ENCODE assay signal across 28 cellular contexts in genomic region chr1:199862047-199862446, GRCh38.
"Had no signal": no experiment of that assay in that cellular context is flagged by ENCODE, and none has a peak within 500 bp of the region (broad histone marks: within the 10 kb centered on the region; RNA-seq: fewer than 3 reads in every experiment).

No MANE protein-coding gene starts in this region.

- H3K9me3 Mint-ChIP-seq: activated CD4-positive, alpha-beta memory T cell treated with anti-CD3 and anti-CD28 coated beads for 36 hours; activated naive CD4-positive, alpha-beta T cell treated with anti-CD3 and anti-CD28 coated beads, Interleukin-2, amount 10 ng/mL, durations not matched to agents 7 days and 5 days; activated naive CD8-positive, alpha-beta T cell treated with anti-CD3 and anti-CD28 coated beads, Interleukin-2, amount 50 U/mL, for 24 hours; WTC11 had no signal

- H3K27ac Mint-ChIP-seq: activated CD4-positive, alpha-beta memory T cell treated with anti-CD3 and anti-CD28 coated beads for 36 hours; activated naive CD4-positive, alpha-beta T cell treated with anti-CD3 and anti-CD28 coated beads, Interleukin-2, amount 10 ng/mL, durations not matched to agents 7 days and 5 days; activated naive CD8-positive, alpha-beta T cell; activated naive CD8-positive, alpha-beta T cell treated with anti-CD3 and anti-CD28 coated beads, Interleukin-2, amount 50 U/mL, for 24 hours; WTC11 had no signal

- H3K36me3 Mint-ChIP-seq: activated CD4-positive, alpha-beta memory T cell treated with anti-CD3 and anti-CD28 coated beads for 36 hours; activated naive CD4-positive, alpha-beta T cell treated with anti-CD3 and anti-CD28 coated beads, Interleukin-2, amount 10 ng/mL, durations not matched to agents 7 days and 5 days; activated naive CD8-positive, alpha-beta T cell; WTC11 had no signal

- DNase-seq: activated CD4-positive, alpha-beta memory T cell treated with anti-CD3 and anti-CD28 coated beads for 36 hours; activated CD4-positive, alpha-beta T cell treated with anti-CD3 and anti-CD28 coated beads for 4 hours; activated CD4-positive, alpha-beta T cell treated with anti-CD3 and anti-CD28 coated beads, Interleukin-2, amount 50 U/mL, for 1 hour; activated CD8-positive, alpha-beta memory T cell treated with anti-CD3 and anti-CD28 coated beads, Interleukin-2, amount 50 U/mL, for 4 hours; activated effector memory CD4-positive, alpha-beta T cell treated with Interleukin-2 at 50 U/mL for 16 hours; activated naive CD4-positive, alpha-beta T cell treated with anti-CD3 and anti-CD28 coated beads, Interleukin-2, amount 10 ng/mL, durations not matched to agents 7 days and 5 days; activated naive CD8-positive, alpha-beta T cell treated with anti-CD3 and anti-CD28 coated beads, Interleukin-2, amount 50 U/mL, for 24 hours; activated T-cell treated with anti-CD3 and anti-CD28 coated beads for 4 hours; activated T-cell treated with anti-CD3 and anti-CD28 coated beads, Interleukin-2, amount 50 U/mL, for 48 hours; amniotic stem cell; aorta; brain microvascular endothelial cell; central memory CD4-positive, alpha-beta T cell; NCI-H1092; NCI-H1436 treated with DMSO at 0.1 percent for 48 hours; NCI-H1694 treated with DMSO at 0.1 percent for 48 hours; NCI-H2029; NCI-H510A; NCI-H526; NCI-H748 treated with DMSO at 0.1 percent for 48 hours; PC-9; Right ventricle myocardium superior; SW 1271; T-helper 1 cell; T-helper 2 cell; T-helper 9 cell had no signal

- H3K4me3 Mint-ChIP-seq: activated CD4-positive, alpha-beta memory T cell treated with anti-CD3 and anti-CD28 coated beads for 36 hours; activated naive CD4-positive, alpha-beta T cell treated with anti-CD3 and anti-CD28 coated beads, Interleukin-2, amount 10 ng/mL, durations not matched to agents 7 days and 5 days; activated naive CD8-positive, alpha-beta T cell; activated naive CD8-positive, alpha-beta T cell treated with anti-CD3 and anti-CD28 coated beads, Interleukin-2, amount 50 U/mL, for 24 hours; WTC11 had no signal
